Comparison of ENCODE assay signal across 12 cellular contexts in the genomic region with DNA sequence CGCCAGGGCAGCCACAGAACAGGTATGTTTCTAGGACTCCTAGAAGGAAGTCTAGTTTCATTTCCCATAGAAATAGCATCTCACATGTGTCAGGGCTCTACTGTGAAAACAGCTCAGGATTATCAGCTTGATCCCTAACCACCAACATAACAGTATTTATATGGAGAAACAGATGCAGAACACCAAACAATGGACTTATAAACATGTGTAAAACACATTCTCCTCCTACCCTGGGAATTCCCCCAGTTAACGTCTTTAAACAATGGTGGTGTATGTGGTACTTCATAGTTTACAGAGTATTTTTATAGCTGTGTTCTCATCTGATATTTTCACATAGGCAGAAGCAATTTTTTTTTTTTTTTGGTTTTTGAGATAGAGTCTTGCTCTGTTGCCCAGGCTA. TPM values are rescaled to one million over a fixed set of nuclear protein-coding genes. Genes with fewer than 3 reads are reported as not detected.
A peak's percentile ranks its signal among the peaks of the same experiment; 100 is the strongest.
DNase-seq lines count a peak whose midpoint lies in the region; ATAC-seq lines count a peak whose summit lies in the region.
"Had no signal": no experiment of that assay in that cellular context is flagged by ENCODE, and none has a peak within 500 bp of the region (broad histone marks: within the 10 kb centered on the region; RNA-seq: fewer than 3 reads in every experiment).

No MANE protein-coding gene starts in this region.

- ATAC-seq in CD4-positive, CD25-positive, alpha-beta regulatory T cell (ENCODE audit: low read depth in 2 of 2) = no peak
- peak; percentile 35 for ATAC-seq in HG02642 (IDR thresholded peaks at IDR 0.05; ENCODE audit: poor library complexity, unreplicated experiment)
- ATAC-seq in naive B cell (ENCODE audit: low read depth in 2 of 2) = no peak
- no peak for ATAC-seq in sciatic nerve

- H3K27ac Mint-ChIP-seq in CD4-positive, CD25-positive, alpha-beta regulatory T cell = peak overlapping the region; percentile 79 to 90 (median 90)
- peak overlapping the region; percentile 79 to 92 (median 84) for H3K27ac Mint-ChIP-seq in naive B cell

- peak overlapping the region; percentile 58 for H3K27ac ChIP-seq in CD4-positive, CD25-positive, alpha-beta regulatory T cell (ENCODE audit: insufficient read depth, low read length, poor library complexity, severe bottlenecking)
- H3K27ac ChIP-seq: epithelial cell of prostate had no signal

- no peak overlapping the region for H3K4me3 ChIP-seq in CD4-positive, CD25-positive, alpha-beta regulatory T cell (ENCODE audit: low read depth, low read length)

- H3K4me1 ChIP-seq in CD4-positive, CD25-positive, alpha-beta regulatory T cell (ENCODE audit: control insufficient read depth, insufficient read depth, low read length, poor library complexity, severe bottlenecking) = peaks cover 58% of the 10 kb centered on the region

- peak overlapping the region; percentile 5 to 79 (median 58) for H3K4me3 Mint-ChIP-seq in CD4-positive, CD25-positive, alpha-beta regulatory T cell
- peak overlapping the region in 6 of 8 donors; percentile 34 to 84 (median 60) for H3K4me3 Mint-ChIP-seq in naive B cell

- H3K27me3 ChIP-seq in CD4-positive, CD25-positive, alpha-beta regulatory T cell (ENCODE audit: control insufficient read depth, insufficient read depth, low read length) = no peaks in the 10 kb centered on the region

- no peak for DNase-seq in CD4-positive, CD25-positive, alpha-beta regulatory T cell
- DNase-seq in amniotic epithelial cell (ENCODE audit: low read depth) (peak; percentile 71), naive B cell (no peak), sciatic nerve (ENCODE audit: low spot score) (no peak), NCI-H2171 (lab: John Stamatoyannopoulos, UW) (no peak), posterior vena cava (ENCODE audit: low spot score) (no peak)
- no peak for DNase-seq in activated CD4-positive, CD25-positive, alpha-beta regulatory T cell (lab: John Stamatoyannopoulos, UW)
- DNase-seq: amniotic stem cell, kidney glomerular epithelial cell, NCI-H1436 treated with DMSO at 0.1 percent for 48 hours had no signal

- H3K36me3 Mint-ChIP-seq in CD4-positive, CD25-positive, alpha-beta regulatory T cell = peaks cover 54% of the 10 kb centered on the region
- H3K36me3 Mint-ChIP-seq in naive B cell = peaks cover 41 to 45% of the 10 kb centered on the region in 2 donors

- H3K4me1 Mint-ChIP-seq in CD4-positive, CD25-positive, alpha-beta regulatory T cell = peaks cover 39 to 76% (median 65%) of the 10 kb centered on the region in 4 donors
- peaks cover 58 to 74% (median 69%) of the 10 kb centered on the region in 3 donors for H3K4me1 Mint-ChIP-seq in naive B cell

- H3K9me3 Mint-ChIP-seq in CD4-positive, CD25-positive, alpha-beta regulatory T cell = peaks cover 0 to 4% (median 0%) of the 10 kb centered on the region in 7 donors
- peaks cover 0 to 3% (median 0%) of the 10 kb centered on the region in 7 donors for H3K9me3 Mint-ChIP-seq in naive B cell

- intact Hi-C loops in sciatic nerve (cut with DNase I) (no loop called here), posterior vena cava (cut with DNase I) (loop anchor here in 1 of 2 donors (10.0 kb wide), 1 partner anchor 81 kb away; no protein-coding TSS in a partner anchor)

- no peaks in the 10 kb centered on the region for H3K27me3 Mint-ChIP-seq in CD4-positive, CD25-positive, alpha-beta regulatory T cell
- H3K27me3 Mint-ChIP-seq in naive B cell = no peaks in the 10 kb centered on the region

- H3K36me3 ChIP-seq in CD4-positive, CD25-positive, alpha-beta regulatory T cell (ENCODE audit: control insufficient read depth, insufficient read depth, low read length) = peaks cover 54% of the 10 kb centered on the region

- no peaks in the 10 kb centered on the region for H3K9me3 ChIP-seq in CD4-positive, CD25-positive, alpha-beta regulatory T cell (ENCODE audit: control insufficient read depth in 2 of 2, low read length in 2 of 2)

RNA-seq across cellular contexts. Expression of gene TNFSF10, which starts 9.7 kb away (rescaled TPM):
- 29.1 TPM for total RNA-seq in CD4-positive, CD25-positive, alpha-beta regulatory T cell
- polyA plus RNA-seq in CD4-positive, CD25-positive, alpha-beta regulatory T cell = 10 to 100 TPM; 57.0 to 93.4 (median 60.7) TPM
- 10 to 100 TPM; 26.6 to 67.1 (median 39.4) TPM for polyA plus RNA-seq in naive B cell (ENCODE audit: low read depth in 6 of 6)
- 36.5 TPM for total RNA-seq in sciatic nerve
- 10 to 100 TPM; 17.3 to 18.7 TPM for total RNA-seq in posterior vena cava
